Comparison of ENCODE assay signal across 16 cellular contexts in the genomic region with DNA sequence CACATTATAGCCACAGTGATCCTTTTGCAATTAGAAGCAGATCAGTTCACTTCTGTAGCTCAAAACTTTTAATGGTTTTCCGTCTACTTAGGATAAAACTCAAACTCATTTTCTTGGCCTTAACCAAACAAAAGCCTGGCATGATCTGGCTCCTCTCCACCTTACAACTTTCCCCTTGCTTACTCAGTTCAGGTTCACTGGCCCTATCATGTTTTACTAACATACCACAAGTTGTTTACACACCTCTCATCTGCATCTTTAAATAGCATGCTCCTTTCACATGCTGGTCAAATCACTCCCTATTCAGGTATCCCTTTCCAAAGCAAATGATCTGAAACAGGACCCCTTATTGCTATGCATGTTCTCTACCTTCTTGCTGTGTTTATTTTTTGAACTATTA.
A peak's percentile ranks its signal among the peaks of the same experiment; 100 is the strongest.
DNase-seq lines count a peak whose midpoint lies in the region; ATAC-seq and TF ChIP-seq lines count a peak whose summit lies in the region.
"Had no signal": no experiment of that assay in that cellular context is flagged by ENCODE, and none has a peak within 500 bp of the region (broad histone marks: within the 10 kb centered on the region; RNA-seq: fewer than 3 reads in every experiment).

No MANE protein-coding gene starts in this region.

- ATAC-seq in foreskin keratinocyte (no peak), HG02840 (IDR thresholded peaks at IDR 0.05; ENCODE audit: low FRiP score, unreplicated experiment) (no peak), T-helper 17 cell (no peak)
- ATAC-seq: activated CD4-positive, alpha-beta T cell treated with anti-CD3 and anti-CD28 coated beads for 36 hours; body of pancreas had no signal

- no peak overlapping the region for H3K27ac ChIP-seq in foreskin keratinocyte
- H3K27ac ChIP-seq: body of pancreas, colonic mucosa, neutrophil, tibial nerve had no signal

- no peak overlapping the region for H3K4me3 ChIP-seq in HAP-1
- H3K4me3 ChIP-seq: body of pancreas, colonic mucosa, tibial nerve had no signal

- no peak overlapping the region for H3K27ac Mint-ChIP-seq in T-helper 17 cell
- H3K27ac Mint-ChIP-seq: activated CD4-positive, alpha-beta T cell treated with anti-CD3 and anti-CD28 coated beads for 36 hours; stimulated activated naive CD8-positive, alpha-beta T cell treated with anti-CD3 and anti-CD28 coated beads, Interleukin-15, Interleukin-2, amounts not matched to agents 100 ng/mL and 50 ng/mL, for 24 hours had no signal

- no peaks in the 10 kb centered on the region for H3K36me3 ChIP-seq in HAP-1 (replicated peaks)
- H3K36me3 ChIP-seq: colonic mucosa, neutrophil, tibial nerve had no signal

- DNase-seq in NCI-H1105 treated with DMSO at 0.1 percent for 48 hours (lab: John Stamatoyannopoulos, UW): peak; percentile 80
- peak; percentile 82 for DNase-seq in NCI-H748 (lab: John Stamatoyannopoulos, UW; ENCODE audit: unreplicated experiment)
- DNase-seq in foreskin keratinocyte: peak; percentile 12 to 16
- no peak for DNase-seq in cardiac septum (ENCODE audit: low spot score)
- DNase-seq in T-helper 17 cell: no peak
- DNase-seq in HAP-1 (ENCODE audit: low spot score in 2 of 2): no peak
- DNase-seq: activated CD4-positive, alpha-beta T cell treated with anti-CD3 and anti-CD28 coated beads for 36 hours; body of pancreas; colonic mucosa; H7; Right ventricle myocardium superior; stimulated activated CD4-positive, alpha-beta T cell treated with anti-CD3 and anti-CD28 coated beads, Interleukin-2, amount 100 ng/mL, for 48 hours had no signal

- H3K27me3 ChIP-seq in foreskin keratinocyte: no peaks in the 10 kb centered on the region
- no peaks in the 10 kb centered on the region for H3K27me3 ChIP-seq in HAP-1 (ENCODE audit: low read depth)
- H3K27me3 ChIP-seq: body of pancreas, colonic mucosa, neutrophil, tibial nerve had no signal

- no peaks in the 10 kb centered on the region for H3K36me3 Mint-ChIP-seq in T-helper 17 cell (ENCODE audit: low read depth)

- intact Hi-C loops in cardiac septum (cut with DNase I): no loop called here

- no peaks in the 10 kb centered on the region for H3K4me1 ChIP-seq in foreskin keratinocyte
- no peaks in the 10 kb centered on the region for H3K4me1 ChIP-seq in HAP-1
- H3K4me1 ChIP-seq: body of pancreas, colonic mucosa, tibial nerve had no signal

- no peak for TF ChIP-seq CTCF in foreskin keratinocyte (conservative IDR thresholded peaks at IDR 0.05)

- no peaks in the 10 kb centered on the region for H3K27me3 Mint-ChIP-seq in T-helper 17 cell
- H3K27me3 Mint-ChIP-seq: activated CD4-positive, alpha-beta T cell treated with anti-CD3 and anti-CD28 coated beads for 36 hours; stimulated activated naive CD8-positive, alpha-beta T cell treated with anti-CD3 and anti-CD28 coated beads, Interleukin-15, Interleukin-2, amounts not matched to agents 100 ng/mL and 50 ng/mL, for 24 hours had no signal

- H3K4me1 Mint-ChIP-seq in T-helper 17 cell: no peaks in the 10 kb centered on the region
- H3K4me1 Mint-ChIP-seq: activated CD4-positive, alpha-beta T cell treated with anti-CD3 and anti-CD28 coated beads for 36 hours had no signal

- no peak overlapping the region for H3K4me3 Mint-ChIP-seq in T-helper 17 cell
- H3K4me3 Mint-ChIP-seq: activated CD4-positive, alpha-beta T cell treated with anti-CD3 and anti-CD28 coated beads for 36 hours; stimulated activated naive CD8-positive, alpha-beta T cell treated with anti-CD3 and anti-CD28 coated beads, Interleukin-15, Interleukin-2, amounts not matched to agents 100 ng/mL and 50 ng/mL, for 24 hours had no signal

- H3K9me3 ChIP-seq in T-helper 17 cell (ENCODE audit: control insufficient read depth, low read length, poor library complexity, severe bottlenecking) (no peaks in the 10 kb centered on the region), HAP-1 (no peaks in the 10 kb centered on the region)
- H3K9me3 ChIP-seq: body of pancreas, colonic mucosa, neutrophil, tibial nerve had no signal

- in situ Hi-C loops in HAP-1 (cut with MboI; ENCODE audit: low sequenced_read_pairs): no loop called here

Comparison
In these comparisons a context has a peak if more than half of its experiments do, and no peak if none do; other contexts are left out.
1. DNase-seq: peak in NCI-H1105 treated with DMSO at 0.1 percent for 48 hours (single experiment), NCI-H748 (single experiment) and foreskin keratinocyte (2 of 2); none in cardiac septum (single experiment), T-helper 17 cell (0 of 3) and HAP-1 (0 of 2).